Comparison of ENCODE assay signal across 14 cellular contexts in the genomic region with DNA sequence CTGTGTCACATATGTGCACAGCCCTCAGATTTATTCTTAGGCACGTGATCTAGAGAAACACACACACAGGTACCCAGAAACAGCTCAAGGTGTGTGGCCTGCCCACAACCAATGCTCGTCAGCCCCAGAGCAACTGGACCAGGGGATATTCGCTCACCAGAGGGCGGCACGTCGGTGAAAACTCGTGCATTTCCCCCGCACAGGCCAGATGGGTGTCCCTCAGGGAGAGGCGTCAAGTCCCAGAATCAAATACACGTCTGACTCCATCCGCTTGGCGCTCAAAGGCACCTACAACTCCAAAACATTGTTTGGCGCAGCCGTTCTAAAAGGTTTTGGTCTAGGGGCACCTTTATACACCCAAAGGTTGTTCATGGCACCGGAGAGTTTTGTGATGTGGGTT.
DNase-seq lines count a peak whose midpoint lies in the region; FAIRE-seq and TF ChIP-seq lines count a peak whose summit lies in the region.
"Had no signal": no experiment of that assay in that cellular context is flagged by ENCODE, and none has a peak within 500 bp of the region (broad histone marks: within the 10 kb centered on the region; RNA-seq: fewer than 3 reads in every experiment).

No MANE protein-coding gene starts in this region.

- no peaks in the 10 kb centered on the region for H3K27me3 Mint-ChIP-seq in osteocyte (ENCODE audit: unreplicated experiment)
- peaks cover 7% of the 10 kb centered on the region in 2 donors for H3K27me3 Mint-ChIP-seq in CD4-positive, alpha-beta memory T cell

- no peaks in the 10 kb centered on the region for H3K36me3 ChIP-seq in kidney (ENCODE audit: control insufficient read depth in 1 of 2, insufficient read depth in 2 of 2, low read length in 2 of 2)
- no peaks in the 10 kb centered on the region for H3K36me3 ChIP-seq in stomach
- H3K36me3 ChIP-seq in CD4-positive, alpha-beta memory T cell (ENCODE audit: insufficient read depth, low read length) = no peaks in the 10 kb centered on the region
- H3K36me3 ChIP-seq: BLaER1 had no signal

- H3K4me3 Mint-ChIP-seq in osteocyte (ENCODE audit: unreplicated experiment) = no peak overlapping the region
- H3K4me3 Mint-ChIP-seq in CD4-positive, alpha-beta memory T cell = no peak overlapping the region

- POLR2A ChIA-PET in CD4-positive, alpha-beta memory T cell (lab: Charles Lee; ENCODE audit: partially characterized antibody) = no interaction called here

- intact Hi-C loops in kidney (cut with DNase I) (no loop called here), stomach (cut with DNase I; ENCODE audit: low total_unique reads) (no loop called here)
- intact Hi-C loops in CD4-positive, alpha-beta memory T cell (cut with micrococcal nuclease) = no loop called here

- H3K4me3 ChIP-seq in kidney (ENCODE audit: low read length in 2 of 2) (no peak overlapping the region), stomach (no peak overlapping the region)
- no peak overlapping the region for H3K4me3 ChIP-seq in CD4-positive, alpha-beta memory T cell (ENCODE audit: low read length in 2 of 2)
- H3K4me3 ChIP-seq: BLaER1, GM12878 had no signal

- WGBS in stomach, 5 donors = 73 to 83% (median 78%) methylated on average over 14 to 15 of the region's 15 CpGs

- no peak overlapping the region for H3K9ac ChIP-seq in kidney (ENCODE audit: low read length in 2 of 2)
- H3K9ac ChIP-seq: BLaER1 had no signal

- H3K4me1 ChIP-seq in kidney (ENCODE audit: control insufficient read depth in 1 of 2, insufficient read depth in 1 of 2, low read depth in 1 of 2, low read length in 2 of 2) = no peaks in the 10 kb centered on the region
- no peaks in the 10 kb centered on the region for H3K4me1 ChIP-seq in stomach
- no peaks in the 10 kb centered on the region for H3K4me1 ChIP-seq in CD4-positive, alpha-beta memory T cell (ENCODE audit: insufficient read depth, low read length)

- CTCF ChIA-PET in CD4-positive, alpha-beta memory T cell (lab: Charles Lee; ENCODE audit: partially characterized antibody) = no interaction called here

- peaks cover 24% of the 10 kb centered on the region for H3K4me1 Mint-ChIP-seq in osteocyte (ENCODE audit: unreplicated experiment)
- H3K4me1 Mint-ChIP-seq in CD4-positive, alpha-beta memory T cell = no peaks in the 10 kb centered on the region

- H3K27ac Mint-ChIP-seq in osteocyte (ENCODE audit: unreplicated experiment) = no peak overlapping the region
- no peak overlapping the region for H3K27ac Mint-ChIP-seq in CD4-positive, alpha-beta memory T cell

- peaks cover 3% of the 10 kb centered on the region for H3K9me3 Mint-ChIP-seq in osteocyte (ENCODE audit: unreplicated experiment)
- peaks cover 0 to 7% (median 3%) of the 10 kb centered on the region in 8 donors for H3K9me3 Mint-ChIP-seq in CD4-positive, alpha-beta memory T cell

- peak; percentile 22 for DNase-seq in activated CD8-positive, alpha-beta memory T cell treated with anti-CD3 and anti-CD28 coated beads, Interleukin-2, amount 50 U/mL, for 48 hours
- no peak for DNase-seq in activated CD8-positive, alpha-beta memory T cell treated with anti-CD3 and anti-CD28 coated beads, Interleukin-2, amount 50 U/mL, for 4 hours
- DNase-seq in kidney (peak; percentile 51), osteocyte (ENCODE audit: extremely low spot score, unreplicated experiment) (peak; percentile 73), stomach (peak; percentile 24), dedifferentiated amniotic fluid mesenchymal stem cell (ENCODE audit: extremely low spot score) (no peak), NCI-H345 treated with DMSO at 0.1 percent for 48 hours (lab: John Stamatoyannopoulos, UW; ENCODE audit: unreplicated experiment) (no peak)
- no peak for DNase-seq in CD4-positive, alpha-beta memory T cell
- DNase-seq: 8988T, AML-193, DMS79 had no signal

- no peak for TF ChIP-seq POLR2A in stomach (IDR thresholded peaks at IDR 0.05)

- FAIRE-seq in kidney (lab: Jason Lieb, UNC) = no peak
- FAIRE-seq: GM12878, GM18507 had no signal

- no peak overlapping the region for H3K27ac ChIP-seq in kidney (ENCODE audit: low read depth in 2 of 2, low read length in 2 of 2)
- H3K27ac ChIP-seq in stomach = no peak overlapping the region
- H3K27ac ChIP-seq in CD4-positive, alpha-beta memory T cell (ENCODE audit: low read depth, low read length) = no peak overlapping the region
- H3K27ac ChIP-seq: BLaER1 had no signal

- TF ChIP-seq EP300 in stomach (IDR thresholded peaks at IDR 0.05) = no peak

- H3K27me3 ChIP-seq in stomach = peaks cover 0 to 42% (median 0%) of the 10 kb centered on the region in 3 donors
- H3K27me3 ChIP-seq in CD4-positive, alpha-beta memory T cell (ENCODE audit: insufficient read depth, low read length) = no peaks in the 10 kb centered on the region
- H3K27me3 ChIP-seq: BLaER1 had no signal

- TF ChIP-seq CTCF in kidney (IDR thresholded peaks at IDR 0.05; ENCODE audit: borderline replicate concordance, extremely low read depth, insufficient read depth) (no peak), osteocyte (IDR thresholded peaks at IDR 0.05) (no peak), stomach (IDR thresholded peaks at IDR 0.05) (no peak)

- peaks cover 1% of the 10 kb centered on the region for H3K36me3 Mint-ChIP-seq in osteocyte (ENCODE audit: unreplicated experiment)
- no peaks in the 10 kb centered on the region for H3K36me3 Mint-ChIP-seq in CD4-positive, alpha-beta memory T cell

- H3K9me3 ChIP-seq in kidney (ENCODE audit: control insufficient read depth in 1 of 2, low read length in 2 of 2) (no peaks in the 10 kb centered on the region), stomach (peaks cover 0 to 13% (median 3%) of the 10 kb centered on the region in 4 donors)
- no peaks in the 10 kb centered on the region for H3K9me3 ChIP-seq in CD4-positive, alpha-beta memory T cell (ENCODE audit: control insufficient read depth in 1 of 2, low read length in 2 of 2)

Comparison
In these comparisons a context has a peak if more than half of its experiments do, and no peak if none do; other contexts are left out.
1. DNase-seq: peak in activated CD8-positive, alpha-beta memory T cell treated with anti-CD3 and anti-CD28 coated beads, Interleukin-2, amount 50 U/mL, for 48 hours (single experiment), kidney (single experiment), osteocyte (single experiment) and stomach (single experiment); none in activated CD8-positive, alpha-beta memory T cell treated with anti-CD3 and anti-CD28 coated beads, Interleukin-2, amount 50 U/mL, for 4 hours (single experiment), dedifferentiated amniotic fluid mesenchymal stem cell (single experiment), NCI-H345 treated with DMSO at 0.1 percent for 48 hours (single experiment) and CD4-positive, alpha-beta memory T cell (0 of 5).